ENCODE assay signal across 20 cellular contexts in the genomic region with DNA sequence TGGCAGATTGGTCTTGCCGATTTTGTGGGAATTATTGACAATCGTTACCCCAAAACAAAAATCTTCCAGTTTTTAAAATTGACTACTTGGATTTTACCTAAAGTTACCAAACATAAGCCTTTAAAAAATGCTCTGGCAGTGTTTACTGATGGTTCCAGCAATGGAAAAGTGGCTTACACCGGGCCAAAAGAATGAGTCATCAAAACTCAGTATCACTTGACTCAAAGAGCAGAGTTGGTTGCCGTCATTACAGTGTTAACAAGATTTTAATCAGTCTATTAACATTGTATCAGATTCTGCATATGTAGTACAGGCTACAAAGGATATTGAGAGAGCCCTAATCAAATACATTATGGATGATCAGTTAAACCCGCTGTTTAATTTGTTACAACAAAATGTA. TPM values are rescaled to one million over a fixed set of nuclear protein-coding genes. Genes with fewer than 3 reads are reported as not detected.
DNase-seq lines count a peak whose midpoint lies in the region; ATAC-seq and TF ChIP-seq lines count a peak whose summit lies in the region.
"Had no signal": no experiment of that assay in that cellular context is flagged by ENCODE, and none has a peak within 500 bp of the region (broad histone marks: within the 10 kb centered on the region; RNA-seq: fewer than 3 reads in every experiment).

No MANE protein-coding gene starts in this region.

- no peaks in the 10 kb centered on the region for H3K9me3 Mint-ChIP-seq in activated CD8-positive, alpha-beta T cell treated with anti-CD3 and anti-CD28 coated beads for 36 hours

- H3K4me1 ChIP-seq in adipocyte (ENCODE audit: control insufficient read depth, insufficient read depth, low read length) = peaks cover 4% of the 10 kb centered on the region
- H3K4me1 ChIP-seq: uterus had no signal

- POLR2A ChIA-PET in activated CD8-positive, alpha-beta T cell treated with anti-CD3 and anti-CD28 coated beads for 36 hours (lab: Charles Lee) = no interaction called here

- no peaks in the 10 kb centered on the region for H3K36me3 Mint-ChIP-seq in activated CD8-positive, alpha-beta T cell treated with anti-CD3 and anti-CD28 coated beads for 36 hours (ENCODE audit: low read depth)
- H3K36me3 Mint-ChIP-seq: T-cell had no signal

- H3K27me3 ChIP-seq in adipocyte (replicated peaks; ENCODE audit: control insufficient read depth, insufficient read depth, low read length) = peaks cover 14% of the 10 kb centered on the region
- H3K27me3 ChIP-seq: body of pancreas, uterus had no signal

- H3K9ac ChIP-seq in adipocyte (ENCODE audit: low read length) = no peak overlapping the region

- H3K36me3 ChIP-seq in KOPT-K1 (ENCODE audit: insufficient read depth, low read length) (no peaks in the 10 kb centered on the region), adipocyte (ENCODE audit: control insufficient read depth, insufficient read depth, low read length, severe bottlenecking) (no peaks in the 10 kb centered on the region)
- H3K36me3 ChIP-seq: uterus had no signal

- H3K27me3 Mint-ChIP-seq in activated CD8-positive, alpha-beta T cell treated with anti-CD3 and anti-CD28 coated beads for 36 hours = peaks cover 2% of the 10 kb centered on the region

- no peak for TF ChIP-seq CTCF in 22Rv1 (IDR thresholded peaks at IDR 0.05)
- no peak for TF ChIP-seq CTCF in fibroblast of villous mesenchyme (IDR thresholded peaks at IDR 0.05; ENCODE audit: insufficient read depth, low read depth, low read length)
- TF ChIP-seq CTCF in activated CD8-positive, alpha-beta T cell treated with anti-CD3 and anti-CD28 coated beads for 36 hours (IDR thresholded peaks at IDR 0.05) = no peak

- H3K27ac ChIP-seq in 22Rv1 (peak overlapping the region; percentile 29), KOPT-K1 (ENCODE audit: low read depth, low read length, poor library complexity, severe bottlenecking) (peak overlapping the region; percentile 38)
- H3K27ac ChIP-seq: body of pancreas, uterus had no signal

- H3K4me3 ChIP-seq in adipocyte (ENCODE audit: low read length) (no peak overlapping the region), fibroblast of villous mesenchyme (ENCODE audit: low read depth, low read length) (no peak overlapping the region)
- H3K4me3 ChIP-seq: body of pancreas, uterus had no signal

- intact Hi-C loops in activated CD8-positive, alpha-beta T cell treated with anti-CD3 and anti-CD28 coated beads for 36 hours (cut with micrococcal nuclease) = loop anchor here (5.0 kb wide), 2 partner anchors 49 to 309 kb away; no protein-coding TSS in a partner anchor

- DNase-seq in adipocyte (ENCODE audit: low read depth) = peak; percentile 18
- peak; percentile 48 for DNase-seq in fibroblast of villous mesenchyme (ENCODE audit: low read depth)
- no peak for DNase-seq in activated CD8-positive, alpha-beta T cell treated with anti-CD3 and anti-CD28 coated beads for 36 hours
- no peak for DNase-seq in NOMO-1 treated with dmso at 0.1 percent for 144 hours (lab: John Stamatoyannopoulos, UW; ENCODE audit: unreplicated experiment)
- DNase-seq: body of pancreas, foreskin melanocyte, NCI-H1436, NCI-H510A, nephron progenitor cell, T-cell, uterus had no signal

- H3K27ac Mint-ChIP-seq in activated CD8-positive, alpha-beta T cell treated with anti-CD3 and anti-CD28 coated beads for 36 hours = no peak overlapping the region
- H3K27ac Mint-ChIP-seq: nephron progenitor cell, T-cell, WTC11 had no signal

- peaks cover 9% of the 10 kb centered on the region for H3K4me1 Mint-ChIP-seq in activated CD8-positive, alpha-beta T cell treated with anti-CD3 and anti-CD28 coated beads for 36 hours (ENCODE audit: low read depth)

- H3K4me3 Mint-ChIP-seq in activated CD8-positive, alpha-beta T cell treated with anti-CD3 and anti-CD28 coated beads for 36 hours = no peak overlapping the region
- H3K4me3 Mint-ChIP-seq: nephron progenitor cell, T-cell, WTC11 had no signal

- CTCF ChIA-PET in activated CD8-positive, alpha-beta T cell treated with anti-CD3 and anti-CD28 coated beads for 36 hours (lab: Charles Lee) = interaction anchor here (1.5 kb wide), 1 partner anchor 307 kb away, joined by 3 read pairs; no protein-coding TSS in a partner anchor

- H3K9me3 ChIP-seq in KOPT-K1 (ENCODE audit: insufficient read depth, low read length, poor library complexity, severe bottlenecking) (peaks cover 18% of the 10 kb centered on the region), adipocyte (ENCODE audit: control insufficient read depth, low read length) (peaks cover 14% of the 10 kb centered on the region)
- H3K9me3 ChIP-seq: body of pancreas, uterus had no signal

- no peak for ATAC-seq in GM21786 (IDR thresholded peaks at IDR 0.05; ENCODE audit: unreplicated experiment)
- no peak for ATAC-seq in activated CD8-positive, alpha-beta T cell treated with anti-CD3 and anti-CD28 coated beads for 36 hours
- ATAC-seq in HG02642 (IDR thresholded peaks at IDR 0.05; ENCODE audit: poor library complexity, unreplicated experiment) = no peak
- ATAC-seq: body of pancreas, HCT116, Panc1, T-cell, WTC11 had no signal

RNA-seq across cellular contexts. Expression of gene IGLL1, which starts 37.2 kb away (rescaled TPM):
- not detected in 2 replicates for total RNA-seq in fibroblast of villous mesenchyme
- total RNA-seq in activated CD8-positive, alpha-beta T cell treated with anti-CD3 and anti-CD28 coated beads for 36 hours = not detected
- total RNA-seq: body of pancreas, lower leg skin, pulmonary artery endothelial cell, WTC11 had no signal

Comparison
In these comparisons a context has a peak if more than half of its experiments do, and no peak if none do; other contexts are left out.
1. DNase-seq: peak in adipocyte (single experiment) and fibroblast of villous mesenchyme (single experiment); none in activated CD8-positive, alpha-beta T cell treated with anti-CD3 and anti-CD28 coated beads for 36 hours (single experiment) and NOMO-1 treated with dmso at 0.1 percent for 144 hours (single experiment).